ENCODE assay signal across 20 cellular contexts in the genomic region with DNA sequence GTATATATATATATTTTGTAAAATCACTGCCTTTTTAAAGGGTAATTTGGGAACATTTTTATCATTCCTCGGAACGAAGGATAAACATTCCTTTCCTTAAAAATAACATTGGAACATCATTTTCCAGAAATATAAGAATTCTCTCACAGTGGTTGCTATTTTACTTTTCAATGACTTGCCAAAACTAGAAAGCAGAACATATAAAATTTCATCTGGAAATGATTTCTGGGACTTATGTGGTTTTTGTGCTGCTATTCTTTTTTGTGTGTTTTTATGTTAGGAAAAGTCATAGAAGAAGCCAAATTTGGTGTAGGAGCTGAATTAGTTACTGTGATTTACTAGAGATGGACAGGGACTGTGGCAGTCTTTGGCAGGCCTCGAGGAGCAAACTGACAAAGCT.
"Had no signal": no experiment of that assay in that cellular context is flagged by ENCODE, and none has a peak within 500 bp of the region (broad histone marks: within the 10 kb centered on the region; RNA-seq: fewer than 3 reads in every experiment).

No MANE protein-coding gene starts in this region.

- H3K9me3 ChIP-seq: colonic mucosa, esophagus squamous epithelium, upper lobe of left lung had no signal

- H3K36me3 ChIP-seq: colonic mucosa, esophagus squamous epithelium, upper lobe of left lung had no signal

- DNase-seq: activated CD4-positive, alpha-beta memory T cell treated with anti-CD3 and anti-CD28 coated beads for 36 hours; activated CD4-positive, alpha-beta T cell treated with anti-CD3 and anti-CD28 coated beads for 4 hours; activated CD4-positive, CD25-positive, alpha-beta regulatory T cell; activated effector memory CD4-positive, alpha-beta T cell treated with anti-CD3 and anti-CD28 coated beads, Interleukin-2, amount 50 U/mL, for 16 hours; activated naive CD4-positive, alpha-beta T cell treated with anti-CD3 and anti-CD28 coated beads, Interleukin-2, amount 50 U/mL, for 16 hours; activated naive CD8-positive, alpha-beta T cell treated with anti-CD3 and anti-CD28 coated beads, Interleukin-2, amount 50 U/mL, for 24 hours; activated T-cell treated with anti-CD3 and anti-CD28 coated beads, Interleukin-2, amount 50 U/mL, for 72 hours; aorta; central memory CD4-positive, alpha-beta T cell; colonic mucosa; endodermal cell; esophagus squamous epithelium; foreskin keratinocyte; left colon; nucleus accumbens; stimulated activated CD4-positive, alpha-beta T cell treated with anti-CD3 and anti-CD28 coated beads, Interleukin-4, amount 100 ng/mL, for 1 hour; stimulated activated naive CD4-positive, alpha-beta T cell treated with Interleukin-2 at 50 U/mL for 16 hours; T1000; upper lobe of left lung had no signal

- H3K4me3 ChIP-seq: colonic mucosa, esophagus squamous epithelium, upper lobe of left lung had no signal

- H3K4me1 ChIP-seq: colonic mucosa, foreskin keratinocyte had no signal

- ATAC-seq: activated naive CD8-positive, alpha-beta T cell treated with anti-CD3 and anti-CD28 coated beads, Interleukin-2, amount 50 U/mL, for 24 hours; activated T-cell treated with anti-CD3 and anti-CD28 coated beads, Interleukin-2, amount 50 U/mL, for 72 hours; foreskin keratinocyte; left colon; sciatic nerve had no signal

- H3K27me3 ChIP-seq: colonic mucosa, esophagus squamous epithelium, upper lobe of left lung had no signal

- H3K27ac ChIP-seq: colonic mucosa, esophagus squamous epithelium, foreskin keratinocyte, upper lobe of left lung had no signal
